Comparison of ENCODE assay signal across 9 cellular contexts in the genomic region with DNA sequence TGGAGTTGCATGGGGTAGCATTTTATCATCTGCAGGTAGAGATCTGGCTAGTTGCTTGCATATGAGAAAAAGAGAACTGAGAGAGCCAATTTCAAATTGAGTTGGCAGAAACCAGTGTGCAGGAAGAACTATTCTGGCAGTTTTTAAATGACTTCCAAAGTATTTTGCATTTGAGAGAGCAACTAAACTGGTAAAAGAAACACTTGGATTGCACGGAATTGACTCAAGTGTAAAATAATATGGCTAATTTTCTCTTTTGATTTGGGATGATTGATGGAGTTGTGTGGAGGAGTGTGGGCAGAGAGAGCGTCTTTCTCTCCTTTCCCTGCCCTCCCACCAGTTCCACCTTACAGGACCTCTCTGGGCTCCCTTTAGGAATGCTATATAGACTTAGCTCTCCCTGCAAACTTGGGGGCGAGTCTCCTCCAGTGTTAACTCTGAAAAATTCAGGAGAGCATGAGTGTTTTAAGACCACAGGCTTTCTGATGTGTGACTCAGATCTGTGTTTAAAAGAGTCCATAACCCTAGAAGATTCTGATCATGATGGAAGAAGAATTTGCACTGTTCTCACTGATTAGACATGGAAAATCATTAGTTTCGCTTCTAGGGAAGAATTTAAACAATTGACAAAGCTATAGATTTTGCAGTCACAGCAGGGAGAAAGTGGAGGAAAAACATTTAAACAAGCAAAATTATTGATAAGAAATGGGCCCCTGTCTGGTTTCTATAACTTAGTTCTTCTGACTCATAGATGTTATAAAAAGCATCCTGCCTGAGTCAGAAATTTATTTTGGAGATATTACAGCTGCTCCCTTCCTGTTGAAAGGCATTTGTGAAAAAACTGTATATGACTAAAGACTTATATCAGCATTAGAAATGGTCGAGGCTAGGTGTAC. TPM values are rescaled to one million over a fixed set of nuclear protein-coding genes. Genes with fewer than 3 reads are reported as not detected.
DNase-seq lines count a peak whose midpoint lies in the region; ATAC-seq and TF ChIP-seq lines count a peak whose summit lies in the region.
"Had no signal": no experiment of that assay in that cellular context is flagged by ENCODE, and none has a peak within 500 bp of the region (broad histone marks: within the 10 kb centered on the region; RNA-seq: fewer than 3 reads in every experiment).

No MANE protein-coding gene starts in this region.

- H3K36me3 Mint-ChIP-seq in T-cell, result no peaks in the 10 kb centered on the region

- DNase-seq in activated CD4-positive, CD25-positive, alpha-beta regulatory T cell treated with anti-CD3 and anti-CD28 coated beads, Interleukin-2, amount 50 U/mL, for 72 hours, result no peak
- DNase-seq in RWPE1 (ENCODE audit: low spot score) (peak; percentile 52), iris pigment epithelial cell (ENCODE audit: low read depth) (peak; percentile 82), T-cell (no peak), NCI-H446 (lab: John Stamatoyannopoulos, UW) (no peak), NCI-H345 treated with DMSO at 0.1 percent for 48 hours (lab: John Stamatoyannopoulos, UW; ENCODE audit: unreplicated experiment) (no peak)

- H3K9me3 Mint-ChIP-seq in T-cell, result peaks cover 0 to under 1% (median 0%) of the 10 kb centered on the region in 3 donors

- peak; percentile 87 to 93 for ATAC-seq in activated CD4-positive, CD25-positive, alpha-beta regulatory T cell treated with anti-CD3 and anti-CD28 coated beads, Interleukin-2, amount 50 U/mL, for 24 hours
- ATAC-seq in HG02852 (IDR thresholded peaks at IDR 0.05; ENCODE audit: unreplicated experiment), result peak; percentile 80
- no peak for ATAC-seq in T-cell (replicated peaks in 1 of 4)
- ATAC-seq: A549 had no signal

- H3K4me3 Mint-ChIP-seq in T-cell, result no peak overlapping the region

- H3K27me3 Mint-ChIP-seq in T-cell, result no peaks in the 10 kb centered on the region

- peak overlapping the region; percentile 53 for H3K27ac ChIP-seq in RWPE1
- H3K27ac ChIP-seq: A549 had no signal

- TF ChIP-seq CTCF in RWPE1 (conservative IDR thresholded peaks at IDR 0.05; ENCODE audit: low read depth), result no peak

- CTCF ChIA-PET in RWPE1 (lab: Yijun Ruan, JAX), result no interaction called here
- CTCF ChIA-PET in T-cell (lab: Charles Lee), result interaction anchor here in 1 of 2 donors (0.5 kb wide), 1 partner anchor 492 kb away, joined by 3 read pairs; no protein-coding TSS in a partner anchor

- H3K27ac Mint-ChIP-seq in T-cell, result peak overlapping the region in 1 of 2 donors; percentile 9

- peaks cover 0 to 8% (median 3%) of the 10 kb centered on the region in 3 donors for H3K4me1 Mint-ChIP-seq in T-cell

- POLR2A ChIA-PET in RWPE1 (lab: Yijun Ruan, JAX; ENCODE audit: low non-redundant PET) (no interaction called here), T-cell (lab: Charles Lee) (no interaction called here)

RNA-seq across cellular contexts. Expression of a gene that starts 24.9 kb away (rescaled TPM):
- 10 to 100 TPM; 14.8 to 20.3 (median 16.4) TPM for total RNA-seq in T-cell

Comparison
In these comparisons a context has a peak if more than half of its experiments do, and no peak if none do; other contexts are left out.
1. ATAC-seq: peak in activated CD4-positive, CD25-positive, alpha-beta regulatory T cell treated with anti-CD3 and anti-CD28 coated beads, Interleukin-2, amount 50 U/mL, for 24 hours (2 of 2) and HG02852 (single experiment); none in T-cell (0 of 4).
2. DNase-seq: peak in RWPE1 (single experiment) and iris pigment epithelial cell (single experiment); none in activated CD4-positive, CD25-positive, alpha-beta regulatory T cell treated with anti-CD3 and anti-CD28 coated beads, Interleukin-2, amount 50 U/mL, for 72 hours (single experiment), T-cell (0 of 34), NCI-H446 (0 of 2) and NCI-H345 treated with DMSO at 0.1 percent for 48 hours (single experiment).